ENCODE assay signal across 11 cellular contexts in genomic region chr10:79264942-79265341, GRCh38.
A peak's percentile ranks its signal among the peaks of the same experiment; 100 is the strongest.
DNase-seq lines count a peak whose midpoint lies in the region; ATAC-seq and TF ChIP-seq lines count a peak whose summit lies in the region.
"Had no signal": no experiment of that assay in that cellular context is flagged by ENCODE, and none has a peak within 500 bp of the region (broad histone marks: within the 10 kb centered on the region; RNA-seq: fewer than 3 reads in every experiment).

No MANE protein-coding gene starts in this region.

- H2BK15ac ChIP-seq in mesendoderm (replicated peaks; ENCODE audit: low read depth), result no peak overlapping the region

- H3K27ac Mint-ChIP-seq in IgD-negative memory B cell, result peak overlapping the region in 2 of 3 donors; percentile 73 to 76
- H3K27ac Mint-ChIP-seq in type B pancreatic cell, result peak overlapping the region; percentile 92
- H3K27ac Mint-ChIP-seq: activated naive CD8-positive, alpha-beta T cell treated with anti-CD3 and anti-CD28 coated beads, Interleukin-2, amount 50 U/mL, for 24 hours; naive thymus-derived CD4-positive, alpha-beta T cell had no signal

- H2BK5ac ChIP-seq in mesendoderm (ENCODE audit: low read length), result no peak overlapping the region

- H3K27ac ChIP-seq in mesendoderm (ENCODE audit: low read depth, low read length), result no peak overlapping the region

- TF ChIP-seq CTCF in epithelial cell of esophagus (IDR thresholded peaks at IDR 0.05; ENCODE audit: insufficient read depth, low read depth, low read length, missing control alignments) (no peak), type B pancreatic cell (conservative IDR thresholded peaks at IDR 0.05) (no peak)

- H3K36me3 ChIP-seq in mesendoderm (ENCODE audit: control insufficient read depth, insufficient read depth, low read length), result no peaks in the 10 kb centered on the region

- H3K9ac ChIP-seq in mesendoderm (ENCODE audit: low read length), result no peak overlapping the region

- no peak overlapping the region for H4K5ac ChIP-seq in mesendoderm (ENCODE audit: low read length)

- H3K4me3 ChIP-seq in epithelial cell of esophagus (ENCODE audit: low read length) (no peak overlapping the region), mesendoderm (ENCODE audit: low read length) (no peak overlapping the region)

- H3K18ac ChIP-seq in mesendoderm (ENCODE audit: low read length), result no peak overlapping the region

- H3K9me3 Mint-ChIP-seq in IgD-negative memory B cell (no peaks in the 10 kb centered on the region), type B pancreatic cell (no peaks in the 10 kb centered on the region)
- H3K9me3 Mint-ChIP-seq: activated naive CD8-positive, alpha-beta T cell treated with anti-CD3 and anti-CD28 coated beads, Interleukin-2, amount 50 U/mL, for 24 hours; naive thymus-derived CD4-positive, alpha-beta T cell had no signal

- H3K4me1 Mint-ChIP-seq in IgD-negative memory B cell, result peaks cover 69 to 76% (median 73%) of the 10 kb centered on the region in 3 donors
- H3K4me1 Mint-ChIP-seq in type B pancreatic cell (ENCODE audit: unreplicated experiment), result peaks cover 74% of the 10 kb centered on the region

- H3K79me2 ChIP-seq in mesendoderm (ENCODE audit: control insufficient read depth, insufficient read depth, low read length), result no peaks in the 10 kb centered on the region

- H3K56ac ChIP-seq in mesendoderm (ENCODE audit: low read length), result no peak overlapping the region

- no peaks in the 10 kb centered on the region for H3K27me3 ChIP-seq in mesendoderm (ENCODE audit: insufficient read depth, low read length, poor library complexity)

- H3K4ac ChIP-seq in mesendoderm (ENCODE audit: low read depth, low read length), result no peak overlapping the region

- H3K4me2 ChIP-seq in mesendoderm (ENCODE audit: low read length), result no peak overlapping the region

- no CpG with 5 or more reads among the region's 10 CpGs for WGBS in mesendoderm (ENCODE audit: extremely low coverage, insufficient coverage, low lambda C conversion rate)

- H2BK120ac ChIP-seq in mesendoderm (ENCODE audit: low read depth, low read length), result no peak overlapping the region

- no peak overlapping the region for H2AK5ac ChIP-seq in mesendoderm (ENCODE audit: low read length)

- DNase-seq in epithelial cell of esophagus (ENCODE audit: low read depth), result peak; percentile 98
- DNase-seq in mesendoderm, result peak; percentile 40
- DNase-seq in type B pancreatic cell (ENCODE audit: extremely low spot score, unreplicated experiment), result no peak
- DNase-seq in D341Med (ENCODE audit: low spot score), result no peak
- no peak for DNase-seq in medulla oblongata (ENCODE audit: extremely low spot score)
- no peak for DNase-seq in mucosa of gallbladder (ENCODE audit: low spot score)
- DNase-seq: activated naive CD8-positive, alpha-beta T cell treated with anti-CD3 and anti-CD28 coated beads, Interleukin-2, amount 50 U/mL, for 24 hours; naive thymus-derived CD4-positive, alpha-beta T cell; NCI-H2029 treated with DMSO at 0.1 percent for 48 hours had no signal

- ATAC-seq in HG02938 (IDR thresholded peaks at IDR 0.05; ENCODE audit: unreplicated experiment), result no peak
- ATAC-seq: activated naive CD8-positive, alpha-beta T cell treated with anti-CD3 and anti-CD28 coated beads, Interleukin-2, amount 50 U/mL, for 24 hours; naive thymus-derived CD4-positive, alpha-beta T cell had no signal

- peaks cover 5% of the 10 kb centered on the region for H3K36me3 Mint-ChIP-seq in IgD-negative memory B cell
- peaks cover 14% of the 10 kb centered on the region for H3K36me3 Mint-ChIP-seq in type B pancreatic cell

- peak overlapping the region in 1 of 4 donors; percentile 60 for H3K4me3 Mint-ChIP-seq in IgD-negative memory B cell
- peak overlapping the region; percentile 57 for H3K4me3 Mint-ChIP-seq in type B pancreatic cell
- H3K4me3 Mint-ChIP-seq: activated naive CD8-positive, alpha-beta T cell treated with anti-CD3 and anti-CD28 coated beads, Interleukin-2, amount 50 U/mL, for 24 hours; naive thymus-derived CD4-positive, alpha-beta T cell had no signal

- peaks cover 7% of the 10 kb centered on the region for H3K79me1 ChIP-seq in mesendoderm (ENCODE audit: low read length)

- H3K23ac ChIP-seq in mesendoderm (ENCODE audit: low read length), result no peak overlapping the region

- H4K8ac ChIP-seq in mesendoderm (ENCODE audit: low read depth, low read length), result no peak overlapping the region

- peaks cover 2% of the 10 kb centered on the region for H3K4me1 ChIP-seq in mesendoderm (ENCODE audit: control insufficient read depth, low read depth, low read length)

- H3K27me3 Mint-ChIP-seq in IgD-negative memory B cell (no peaks in the 10 kb centered on the region), type B pancreatic cell (no peaks in the 10 kb centered on the region)
- H3K27me3 Mint-ChIP-seq: activated naive CD8-positive, alpha-beta T cell treated with anti-CD3 and anti-CD28 coated beads, Interleukin-2, amount 50 U/mL, for 24 hours; naive thymus-derived CD4-positive, alpha-beta T cell had no signal

Comparison
In these comparisons a context has a peak if more than half of its experiments do, and no peak if none do; other contexts are left out.
1. DNase-seq: peak in epithelial cell of esophagus (single experiment) and mesendoderm (single experiment); none in type B pancreatic cell (single experiment), D341Med (single experiment), medulla oblongata (single experiment) and mucosa of gallbladder (single experiment).